ENCODE assay signal across 1 cellular context in genomic region chr12:124745891-124746570, GRCh38.
A peak's percentile ranks its signal among the peaks of the same experiment; 100 is the strongest.
TF ChIP-seq lines count a peak whose summit lies in the region.

No MANE protein-coding gene starts in this region.

TF ChIP-seq in HepG2, 621 proteins besides CTCF, POLR2A, EP300 and RAD21 (continued from another document):
- TF ChIP-seq, protein P1, sequence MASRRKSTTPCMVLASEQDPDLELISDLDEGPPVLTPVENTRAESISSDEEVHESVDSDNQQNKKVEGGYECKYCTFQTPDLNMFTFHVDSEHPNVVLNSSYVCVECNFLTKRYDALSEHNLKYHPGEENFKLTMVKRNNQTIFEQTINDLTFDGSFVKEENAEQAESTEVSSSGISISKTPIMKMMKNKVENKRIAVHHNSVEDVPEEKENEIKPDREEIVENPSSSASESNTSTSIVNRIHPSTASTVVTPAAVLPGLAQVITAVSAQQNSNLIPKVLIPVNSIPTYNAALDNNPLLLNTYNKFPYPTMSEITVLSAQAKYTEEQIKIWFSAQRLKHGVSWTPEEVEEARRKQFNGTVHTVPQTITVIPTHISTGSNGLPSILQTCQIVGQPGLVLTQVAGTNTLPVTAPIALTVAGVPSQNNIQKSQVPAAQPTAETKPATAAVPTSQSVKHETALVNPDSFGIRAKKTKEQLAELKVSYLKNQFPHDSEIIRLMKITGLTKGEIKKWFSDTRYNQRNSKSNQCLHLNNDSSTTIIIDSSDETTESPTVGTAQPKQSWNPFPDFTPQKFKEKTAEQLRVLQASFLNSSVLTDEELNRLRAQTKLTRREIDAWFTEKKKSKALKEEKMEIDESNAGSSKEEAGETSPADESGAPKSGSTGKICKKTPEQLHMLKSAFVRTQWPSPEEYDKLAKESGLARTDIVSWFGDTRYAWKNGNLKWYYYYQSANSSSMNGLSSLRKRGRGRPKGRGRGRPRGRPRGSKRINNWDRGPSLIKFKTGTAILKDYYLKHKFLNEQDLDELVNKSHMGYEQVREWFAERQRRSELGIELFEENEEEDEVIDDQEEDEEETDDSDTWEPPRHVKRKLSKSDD (CRISPR knock-in tag; IDR thresholded peaks at IDR 0.05; ENCODE audit: low read depth): no peak
- TF ChIP-seq ZNF253 (CRISPR knock-in tag; IDR thresholded peaks at IDR 0.05; ENCODE audit: borderline replicate concordance) (no peak), SCMH1 (CRISPR knock-in tag; IDR thresholded peaks at IDR 0.05; ENCODE audit: borderline replicate concordance) (no peak), SNRNP70 (IDR thresholded peaks at IDR 0.05; ENCODE audit: low read depth, low read length) (no peak), ZKSCAN1 (IDR thresholded peaks at IDR 0.05; ENCODE audit: low read length) (no peak), PRDM10 (CRISPR knock-in tag; IDR thresholded peaks at IDR 0.05; ENCODE audit: low read depth) (no peak), ZNF180 (CRISPR knock-in tag; IDR thresholded peaks at IDR 0.05; ENCODE audit: borderline replicate concordance, low read depth) (no peak), SNAPC2 (CRISPR knock-in tag; IDR thresholded peaks at IDR 0.05) (no peak), RBM39 (IDR thresholded peaks at IDR 0.05; ENCODE audit: low read depth, low read length, poor library complexity, severe bottlenecking) (no peak), CEBPG (CRISPR knock-in tag; IDR thresholded peaks at IDR 0.05) (peak; percentile 21; the same call in 1 of the 2 replicates)
- TF ChIP-seq, protein P2, sequence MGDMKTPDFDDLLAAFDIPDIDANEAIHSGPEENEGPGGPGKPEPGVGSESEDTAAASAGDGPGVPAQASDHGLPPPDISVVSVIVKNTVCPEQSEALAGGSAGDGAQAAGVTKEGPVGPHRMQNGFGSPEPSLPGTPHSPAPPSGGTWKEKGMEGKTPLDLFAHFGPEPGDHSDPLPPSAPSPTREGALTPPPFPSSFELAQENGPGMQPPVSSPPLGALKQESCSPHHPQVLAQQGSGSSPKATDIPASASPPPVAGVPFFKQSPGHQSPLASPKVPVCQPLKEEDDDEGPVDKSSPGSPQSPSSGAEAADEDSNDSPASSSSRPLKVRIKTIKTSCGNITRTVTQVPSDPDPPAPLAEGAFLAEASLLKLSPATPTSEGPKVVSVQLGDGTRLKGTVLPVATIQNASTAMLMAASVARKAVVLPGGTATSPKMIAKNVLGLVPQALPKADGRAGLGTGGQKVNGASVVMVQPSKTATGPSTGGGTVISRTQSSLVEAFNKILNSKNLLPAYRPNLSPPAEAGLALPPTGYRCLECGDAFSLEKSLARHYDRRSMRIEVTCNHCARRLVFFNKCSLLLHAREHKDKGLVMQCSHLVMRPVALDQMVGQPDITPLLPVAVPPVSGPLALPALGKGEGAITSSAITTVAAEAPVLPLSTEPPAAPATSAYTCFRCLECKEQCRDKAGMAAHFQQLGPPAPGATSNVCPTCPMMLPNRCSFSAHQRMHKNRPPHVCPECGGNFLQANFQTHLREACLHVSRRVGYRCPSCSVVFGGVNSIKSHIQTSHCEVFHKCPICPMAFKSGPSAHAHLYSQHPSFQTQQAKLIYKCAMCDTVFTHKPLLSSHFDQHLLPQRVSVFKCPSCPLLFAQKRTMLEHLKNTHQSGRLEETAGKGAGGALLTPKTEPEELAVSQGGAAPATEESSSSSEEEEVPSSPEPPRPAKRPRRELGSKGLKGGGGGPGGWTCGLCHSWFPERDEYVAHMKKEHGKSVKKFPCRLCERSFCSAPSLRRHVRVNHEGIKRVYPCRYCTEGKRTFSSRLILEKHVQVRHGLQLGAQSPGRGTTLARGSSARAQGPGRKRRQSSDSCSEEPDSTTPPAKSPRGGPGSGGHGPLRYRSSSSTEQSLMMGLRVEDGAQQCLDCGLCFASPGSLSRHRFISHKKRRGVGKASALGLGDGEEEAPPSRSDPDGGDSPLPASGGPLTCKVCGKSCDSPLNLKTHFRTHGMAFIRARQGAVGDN (CRISPR knock-in tag; IDR thresholded peaks at IDR 0.05): peak; percentile 61
- TF ChIP-seq, protein P3, sequence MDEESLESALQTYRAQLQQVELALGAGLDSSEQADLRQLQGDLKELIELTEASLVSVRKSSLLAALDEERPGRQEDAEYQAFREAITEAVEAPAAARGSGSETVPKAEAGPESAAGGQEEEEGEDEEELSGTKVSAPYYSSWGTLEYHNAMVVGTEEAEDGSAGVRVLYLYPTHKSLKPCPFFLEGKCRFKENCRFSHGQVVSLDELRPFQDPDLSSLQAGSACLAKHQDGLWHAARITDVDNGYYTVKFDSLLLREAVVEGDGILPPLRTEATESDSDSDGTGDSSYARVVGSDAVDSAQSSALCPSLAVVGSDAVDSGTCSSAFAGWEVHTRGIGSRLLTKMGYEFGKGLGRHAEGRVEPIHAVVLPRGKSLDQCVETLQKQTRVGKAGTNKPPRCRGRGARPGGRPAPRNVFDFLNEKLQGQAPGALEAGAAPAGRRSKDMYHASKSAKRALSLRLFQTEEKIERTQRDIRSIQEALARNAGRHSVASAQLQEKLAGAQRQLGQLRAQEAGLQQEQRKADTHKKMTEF (CRISPR knock-in tag; IDR thresholded peaks at IDR 0.05): peak; percentile 70; the same call in 1 of the 2 replicates
- TF ChIP-seq, protein P4, sequence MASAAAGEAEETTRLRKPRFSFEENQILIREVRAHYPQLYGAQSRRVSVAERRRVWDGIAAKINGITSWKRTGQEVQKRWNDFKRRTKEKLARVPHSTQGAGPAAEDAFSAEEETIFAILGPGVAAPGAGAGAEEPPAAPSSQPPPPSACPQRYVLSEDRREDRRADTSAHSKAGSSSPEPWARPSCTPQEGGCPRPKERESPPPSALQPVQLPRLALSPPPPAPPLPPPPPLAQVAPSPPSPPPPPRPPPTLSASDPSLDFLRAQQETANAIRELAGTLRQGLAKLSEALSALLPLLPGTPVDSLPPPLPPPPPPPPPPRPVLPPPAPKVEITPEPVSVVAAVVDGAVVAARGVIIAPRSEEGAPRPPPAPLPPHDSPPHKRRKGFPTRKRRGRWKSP (CRISPR knock-in tag; IDR thresholded peaks at IDR 0.05): no peak
